Comparison of ENCODE assay signal across 22 cellular contexts in genomic region chr1:169236143-169236542, GRCh38.
DNase-seq lines count a peak whose midpoint lies in the region; ATAC-seq, FAIRE-seq and TF ChIP-seq lines count a peak whose summit lies in the region.
"Had no signal": no experiment of that assay in that cellular context is flagged by ENCODE, and none has a peak within 500 bp of the region (broad histone marks: within the 10 kb centered on the region; RNA-seq: fewer than 3 reads in every experiment).

No MANE protein-coding gene starts in this region.

- DNase-seq in GM04504 (ENCODE audit: low read depth), result peak; percentile 3
- peak; percentile 12 for DNase-seq in amniotic epithelial cell (ENCODE audit: low read depth)
- peak; percentile 72 for DNase-seq in fibroblast of the aortic adventitia (ENCODE audit: low read depth)
- no peak for DNase-seq in smooth muscle cell (lab: John Stamatoyannopoulos, UW; ENCODE audit: unreplicated experiment)
- DNase-seq in NCI-H187 (lab: John Stamatoyannopoulos, UW), result no peak
- DNase-seq in HTR-8/SVneo (ENCODE audit: insufficient read length, low spot score), result no peak
- DNase-seq: activated CD4-positive, alpha-beta T cell treated with anti-CD3 and anti-CD28 coated beads for 4 hours; AML-193; esophagus squamous epithelium; hippocampal formation; naive thymus-derived CD4-positive, alpha-beta T cell; NCI-H1930; ovary; stimulated activated CD8-positive, alpha-beta memory T cell treated with anti-CD3 and anti-CD28 coated beads, Interleukin-4, amount 100 ng/mL, for 48 hours; substantia nigra; SW 1271 had no signal

- H3K27me3 ChIP-seq in smooth muscle cell (ENCODE audit: low read depth), result no peaks in the 10 kb centered on the region
- H3K27me3 ChIP-seq: cardiac muscle cell, esophagus squamous epithelium, ovary had no signal

- H3K79me2 ChIP-seq in smooth muscle cell (ENCODE audit: low read depth), result no peaks in the 10 kb centered on the region

- no peaks in the 10 kb centered on the region for H3K4me1 ChIP-seq in smooth muscle cell (ENCODE audit: low read depth)

- no peaks in the 10 kb centered on the region for H4K20me1 ChIP-seq in smooth muscle cell (ENCODE audit: low read depth)

- peak overlapping the region; percentile 17 for H3K27ac ChIP-seq in smooth muscle cell (ENCODE audit: low read depth)
- H3K27ac ChIP-seq: cardiac muscle cell, esophagus squamous epithelium, KMS-11, ovary, RWPE1 had no signal

- no peaks in the 10 kb centered on the region for H3K9me3 ChIP-seq in smooth muscle cell (replicated peaks; ENCODE audit: low read depth)
- H3K9me3 ChIP-seq: esophagus squamous epithelium, ovary had no signal

- H3K4me3 ChIP-seq in fibroblast of the aortic adventitia (ENCODE audit: low read depth, low read length), result no peak overlapping the region
- H3K4me3 ChIP-seq in smooth muscle cell, result no peak overlapping the region
- H3K4me3 ChIP-seq: cardiac muscle cell, esophagus squamous epithelium, ovary had no signal

- no peak overlapping the region for H3K9ac ChIP-seq in smooth muscle cell (ENCODE audit: low read depth)
- H3K9ac ChIP-seq: KMS-11 had no signal

- WGBS in smooth muscle cell (ENCODE audit: low lambda C conversion rate), result 22% methylated on average over 1 of the region's 1 CpG

- FAIRE-seq in HTR-8/SVneo (lab: Jason Lieb, UNC), result no peak
- FAIRE-seq: keratinocyte had no signal

- H3F3A ChIP-seq in smooth muscle cell (ENCODE audit: low read depth), result no peaks in the 10 kb centered on the region

- ATAC-seq in HG03521 (IDR thresholded peaks at IDR 0.05; ENCODE audit: unreplicated experiment), result no peak
- ATAC-seq in GM21360 (IDR thresholded peaks at IDR 0.05; ENCODE audit: unreplicated experiment), result no peak
- ATAC-seq: naive thymus-derived CD4-positive, alpha-beta T cell had no signal

- H3K36me3 ChIP-seq in smooth muscle cell (ENCODE audit: low read depth), result no peaks in the 10 kb centered on the region
- H3K36me3 ChIP-seq: cardiac muscle cell, esophagus squamous epithelium, ovary had no signal

- H3K4me2 ChIP-seq in smooth muscle cell, result no peak overlapping the region
- H3K4me2 ChIP-seq: KMS-11 had no signal

- TF ChIP-seq CTCF in fibroblast of the aortic adventitia (IDR thresholded peaks at IDR 0.05; ENCODE audit: insufficient read depth, low read length) (no peak), smooth muscle cell (IDR thresholded peaks at IDR 0.05; ENCODE audit: borderline replicate concordance, insufficient read depth, poor library complexity, severe bottlenecking) (no peak)

- H2AFZ ChIP-seq in smooth muscle cell (ENCODE audit: low read depth), result no peak overlapping the region

Comparison
In these comparisons a context has a peak if more than half of its experiments do, and no peak if none do; other contexts are left out.
1. DNase-seq: peak in GM04504 (single experiment), amniotic epithelial cell (single experiment) and fibroblast of the aortic adventitia (single experiment); none in smooth muscle cell (single experiment), NCI-H187 (0 of 2) and HTR-8/SVneo (single experiment).